ENCODE assay signal across 8 cellular contexts in the genomic region with DNA sequence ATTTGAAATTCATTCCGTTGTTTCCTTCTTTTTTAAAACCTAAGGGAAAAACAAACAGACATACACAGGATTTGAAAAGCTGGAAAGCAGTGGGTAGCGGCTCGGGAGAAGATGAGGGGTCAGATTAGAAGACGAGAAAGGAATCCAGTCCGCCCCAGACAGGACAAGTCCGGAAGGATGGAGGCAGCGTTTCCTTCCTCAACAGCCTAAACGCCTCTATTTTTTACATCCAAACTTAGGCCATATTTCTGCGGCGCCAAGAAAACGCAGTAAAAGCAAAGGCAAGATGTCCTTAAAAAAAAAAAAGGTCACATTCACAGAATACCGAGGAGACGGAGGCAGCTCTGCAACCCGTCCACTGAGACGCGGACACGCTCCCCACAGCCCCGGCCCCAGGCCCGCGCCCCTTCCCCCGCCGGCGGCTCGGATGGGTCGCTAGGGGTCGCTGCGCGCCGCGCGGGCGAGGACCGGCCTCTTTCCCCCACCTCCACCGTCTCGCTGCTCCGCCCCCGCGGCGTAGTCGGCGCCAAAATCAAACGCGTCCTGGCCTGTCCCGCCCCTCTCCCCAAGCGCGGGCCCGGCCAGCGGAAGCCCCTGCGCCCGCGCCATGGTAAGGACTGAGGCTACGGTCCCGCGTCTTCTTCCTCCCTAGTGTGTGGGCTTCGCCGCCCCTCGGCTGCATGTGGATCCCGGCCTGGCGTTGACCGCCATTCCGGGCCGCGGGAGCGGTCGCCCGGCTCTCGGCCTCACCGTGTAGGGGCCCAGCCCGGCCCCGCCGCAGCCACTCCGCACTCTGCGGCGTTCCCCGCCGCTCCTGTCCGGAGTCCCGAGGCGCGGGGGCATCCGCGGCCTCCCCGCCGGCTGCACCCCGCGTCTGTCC. TPM values are rescaled to one million over a fixed set of nuclear protein-coding genes. Genes with fewer than 3 reads are reported as not detected.
A peak's percentile ranks its signal among the peaks of the same experiment; 100 is the strongest.
DNase-seq lines count a peak whose midpoint lies in the region; ATAC-seq and TF ChIP-seq lines count a peak whose summit lies in the region.

Gene MND1 (plus strand): TSS at position 558 of the 880 bp plus-strand sequence. CDS start 50 bp downstream, at position 608.

- TF ChIP-seq CTCF in GM13977 (IDR thresholded peaks at IDR 0.05; ENCODE audit: extremely low read depth, insufficient read depth, missing control alignments) (peak; percentile 84), upper lobe of right lung (IDR thresholded peaks at IDR 0.05) (peak; percentile 95)

- H3K4me3 Mint-ChIP-seq in T-cell = peak within 1 kb of the TSS; percentile 84 to 95 (median 92)

- H3K36me3 ChIP-seq in adipocyte (ENCODE audit: control insufficient read depth, insufficient read depth, low read length, severe bottlenecking) (no peaks in the 10 kb centered on the region), upper lobe of right lung (no peaks in the 10 kb centered on the region)

- peak; percentile 93 for DNase-seq in GM13977 (ENCODE audit: low spot score)
- peak; percentile 30 for DNase-seq in NCI-H1417 treated with DMSO at 0.1 percent for 48 hours (lab: John Stamatoyannopoulos, UW)
- peak; percentile 69 to 91 (median 86) for DNase-seq in T-cell
- DNase-seq in adipocyte (ENCODE audit: low read depth) = peak; percentile 94
- peak; percentile 87 for DNase-seq in left cardiac atrium
- DNase-seq in posterior vena cava (ENCODE audit: low spot score) = peak; percentile 96
- peak; percentile 93 for DNase-seq in upper lobe of right lung

- in situ Hi-C loops in GM13977 (cut with MboI; ENCODE audit: low pct_unique_long_range_greater_than_20kb, low sequenced_read_pairs, unreplicated experiment) = loop anchor here (10.0 to 25.0 kb wide), 3 partner anchors 230 to 418 kb away; partner anchors contain the start of gene RNF175

- peak within 1 kb of the TSS; percentile 49 to 50 for H3K27ac Mint-ChIP-seq in T-cell

- H3K4me1 Mint-ChIP-seq in T-cell = peaks cover 9 to 30% (median 15%) of the 10 kb centered on the region in 3 donors

- H3K27ac ChIP-seq in upper lobe of right lung = no peak within 1 kb of the TSS

- no peaks in the 10 kb centered on the region for H3K9me3 Mint-ChIP-seq in T-cell

- H3K36me3 Mint-ChIP-seq in T-cell = no peaks in the 10 kb centered on the region

- H3K9me3 ChIP-seq in adipocyte (ENCODE audit: control insufficient read depth, low read length) = no peaks in the 10 kb centered on the region
- H3K9me3 ChIP-seq in upper lobe of right lung = no peaks in the 10 kb centered on the region

- peak within 1 kb of the TSS; percentile 71 for H3K9ac ChIP-seq in adipocyte (ENCODE audit: low read length)

- H3K27me3 ChIP-seq in adipocyte (replicated peaks; ENCODE audit: control insufficient read depth, insufficient read depth, low read length) = no peaks in the 10 kb centered on the region
- H3K27me3 ChIP-seq in upper lobe of right lung = no peaks in the 10 kb centered on the region

- peak; percentile 85 for ATAC-seq in HG02798 (IDR thresholded peaks at IDR 0.05; ENCODE audit: poor library complexity, unreplicated experiment)
- ATAC-seq in T-cell (replicated peaks in 1 of 4) = peak; percentile 90 to 95 (median 92)
- ATAC-seq in left cardiac atrium = peak; percentile 97
- ATAC-seq in upper lobe of right lung = peak; percentile 97

- H3K4me3 ChIP-seq in adipocyte (ENCODE audit: low read length) (peak within 1 kb of the TSS; percentile 89), upper lobe of right lung (peak within 1 kb of the TSS; percentile 90)

- CTCF ChIA-PET in T-cell (lab: Charles Lee) = interaction anchor here (0.6 to 4.3 kb wide), 10 partner anchors 14 to 406 kb away, joined by 3 to 57 read pairs (median 4); no protein-coding TSS in a partner anchor

- H3K4me1 ChIP-seq in adipocyte (ENCODE audit: control insufficient read depth, insufficient read depth, low read length) (peaks cover 8% of the 10 kb centered on the region), upper lobe of right lung (peaks cover 9% of the 10 kb centered on the region)

- peaks cover 0 to 7% of the 10 kb centered on the region in 2 donors for H3K27me3 Mint-ChIP-seq in T-cell

- intact Hi-C loops in left cardiac atrium (cut with DNase I) (loop anchor here (1.0 to 10.0 kb wide), 4 partner anchors 120 to 403 kb away; partner anchors contain the start of gene TMEM131L (in 2 of the 2)), posterior vena cava (cut with DNase I) (loop anchor here (2.0 to 10.0 kb wide), 4 partner anchors 110 to 233 kb away; partner anchors contain the start of gene TMEM131L (in 1 of the 2)), upper lobe of right lung (cut with DNase I) (loop anchor here (5.0 kb wide), 1 partner anchor 233 kb away; no protein-coding TSS in a partner anchor)

- POLR2A ChIA-PET in T-cell (lab: Charles Lee) = no interaction called here

RNA-seq across cellular contexts. Expression of gene MND1, which starts in this region (rescaled TPM):
- total RNA-seq in T-cell (1 to 10 TPM in 1 of 5 donors, under 1 TPM in 2, not detected in 2; 0.53 to 1.1 (median 0.70) TPM), left cardiac atrium (under 1 TPM in 1 of 2 donors, not detected in 1; 0.62 TPM), posterior vena cava (1 to 10 TPM in 1 of 2 donors, under 1 TPM in 1; 0.90 to 1.9 TPM), upper lobe of right lung (not detected)

Comparison
In these comparisons a context has a peak if more than half of its experiments do, and no peak if none do; other contexts are left out.
1. Peak in DNase-seq and ATAC-seq in left cardiac atrium; RNA of the gene not detected or under 1 TPM.
2. Peak in DNase-seq, ATAC-seq and H3K4me3 ChIP-seq in upper lobe of right lung; RNA of the gene not detected or under 1 TPM.
3. DNase-seq: peak in every context shown above with its lines; median percentile 96 in posterior vena cava; 94 in adipocyte; 93 in GM13977; 93 in upper lobe of right lung; 87 in left cardiac atrium; 86 in T-cell; 30 in NCI-H1417 treated with DMSO at 0.1 percent for 48 hours.